ENCODE assay signal across 21 cellular contexts in genomic region chr9:92332577-92333287, GRCh38. TPM values are rescaled to one million over a fixed set of nuclear protein-coding genes. Genes with fewer than 3 reads are reported as not detected.
DNase-seq lines count a peak whose midpoint lies in the region; ATAC-seq and TF ChIP-seq lines count a peak whose summit lies in the region.
"Had no signal": no experiment of that assay in that cellular context is flagged by ENCODE, and none has a peak within 500 bp of the region (broad histone marks: within the 10 kb centered on the region; RNA-seq: fewer than 3 reads in every experiment).

No MANE protein-coding gene starts in this region.

- peaks cover 29% of the 10 kb centered on the region for H3K4me1 Mint-ChIP-seq in nephron
- H3K4me1 Mint-ChIP-seq: CD4-positive, alpha-beta memory T cell; natural killer cell had no signal

- ATAC-seq in GM19395 (IDR thresholded peaks at IDR 0.05; ENCODE audit: unreplicated experiment) (no peak), HG03139 (IDR thresholded peaks at IDR 0.05; ENCODE audit: unreplicated experiment) (no peak), HG03520 (IDR thresholded peaks at IDR 0.05; ENCODE audit: unreplicated experiment) (no peak), lower lobe of right lung (no peak)
- ATAC-seq: effector memory CD8-positive, alpha-beta T cell; natural killer cell had no signal

- peaks cover 3% of the 10 kb centered on the region for H3K36me3 ChIP-seq in lower lobe of right lung

- H3K27ac Mint-ChIP-seq in nephron: peak overlapping the region; percentile 94 to 96 (median 96)
- H3K27ac Mint-ChIP-seq: CD4-positive, alpha-beta memory T cell; effector memory CD8-positive, alpha-beta T cell; natural killer cell had no signal

- no peak for TF ChIP-seq CTCF in VCaP (conservative IDR thresholded peaks at IDR 0.05)
- TF ChIP-seq CTCF in fibroblast of the aortic adventitia (IDR thresholded peaks at IDR 0.05; ENCODE audit: insufficient read depth, low read length): no peak
- TF ChIP-seq CTCF in nephron (IDR thresholded peaks at IDR 0.05; ENCODE audit: unreplicated experiment in 3 of 3): no peak
- no peak for TF ChIP-seq CTCF in lower lobe of right lung (IDR thresholded peaks at IDR 0.05)

- H3K4me3 ChIP-seq in fibroblast of the aortic adventitia (ENCODE audit: low read depth, low read length) (no peak overlapping the region), lower lobe of right lung (no peak overlapping the region)

- no peaks in the 10 kb centered on the region for H3K36me3 Mint-ChIP-seq in nephron (ENCODE audit: low read depth)
- H3K36me3 Mint-ChIP-seq: CD4-positive, alpha-beta memory T cell; natural killer cell had no signal

- no peaks in the 10 kb centered on the region for H3K4me1 ChIP-seq in lower lobe of right lung

- H3K27me3 ChIP-seq in lower lobe of right lung (ENCODE audit: low read depth): no peaks in the 10 kb centered on the region

- no peaks in the 10 kb centered on the region for H3K9me3 Mint-ChIP-seq in nephron
- H3K9me3 Mint-ChIP-seq: CD4-positive, alpha-beta memory T cell; effector memory CD8-positive, alpha-beta T cell; natural killer cell had no signal

- DNase-seq in EL (peak; percentile 9), fibroblast of the aortic adventitia (ENCODE audit: low read depth) (peak; percentile 85), lower lobe of right lung (no peak)
- DNase-seq: activated CD4-positive, alpha-beta T cell treated with anti-CD3 and anti-CD28 coated beads for 48 hours; activated effector memory CD4-positive, alpha-beta T cell treated with anti-CD3 and anti-CD28 coated beads, Interleukin-2, amount 50 U/mL, for 16 hours; amniotic stem cell; CD4-positive, alpha-beta memory T cell; DMS53; effector memory CD8-positive, alpha-beta T cell; foreskin melanocyte; HCEC 1CT; mesendoderm; natural killer cell; NCI-H1930; NCI-H446 treated with DMSO at 0.1 percent for 48 hours; RPMI8226 had no signal

- intact Hi-C loops in lower lobe of right lung (cut with DNase I): no loop called here

- no peaks in the 10 kb centered on the region for H3K9me3 ChIP-seq in lower lobe of right lung

- peak overlapping the region; percentile 77 for H3K27ac ChIP-seq in VCaP
- no peak overlapping the region for H3K27ac ChIP-seq in lower lobe of right lung

- peak overlapping the region in 2 of 3 experiments; percentile 45 to 49 for H3K4me3 Mint-ChIP-seq in nephron
- H3K4me3 Mint-ChIP-seq: CD4-positive, alpha-beta memory T cell; effector memory CD8-positive, alpha-beta T cell; natural killer cell had no signal

- H3K27me3 Mint-ChIP-seq in nephron (ENCODE audit: low read depth): no peaks in the 10 kb centered on the region
- H3K27me3 Mint-ChIP-seq: CD4-positive, alpha-beta memory T cell; effector memory CD8-positive, alpha-beta T cell had no signal

RNA-seq across cellular contexts. Expression of gene CENPP, which starts 7.0 kb away (rescaled TPM):
- total RNA-seq in fibroblast of the aortic adventitia (ENCODE audit: low replicate concordance): 19.3 and 19.7 TPM in 2 replicates
- 4.3 TPM for total RNA-seq in lower lobe of right lung

RNA-seq across cellular contexts. Expression of gene NOL8, which starts 7.6 kb away (rescaled TPM):
- 36.5 and 70.7 TPM in 2 replicates for total RNA-seq in fibroblast of the aortic adventitia (ENCODE audit: low replicate concordance)
- total RNA-seq in lower lobe of right lung: 38.5 TPM

RNA-seq across cellular contexts. Expression of gene IARS1, which starts 39.2 kb away (rescaled TPM):
- total RNA-seq in fibroblast of the aortic adventitia (ENCODE audit: low replicate concordance): 428 and 482 TPM in 2 replicates
- 74.2 TPM for total RNA-seq in lower lobe of right lung
